Comparison of ENCODE assay signal across 2 cellular contexts in genomic region chr1:154410185-154410827, GRCh38.
TF ChIP-seq lines count a peak whose summit lies in the region.

No MANE protein-coding gene starts in this region.

TF ChIP-seq in GM23338, 12 proteins besides CTCF, POLR2A, EP300 and RAD21:
- TF ChIP-seq ZNF462 (CRISPR knock-in tag; IDR thresholded peaks at IDR 0.05) (no peak), ETS1 (IDR thresholded peaks at IDR 0.05) (no peak), EZH2 (IDR thresholded peaks at IDR 0.05; ENCODE audit: low read depth, unreplicated experiment) (no peak), STAT1 (IDR thresholded peaks at IDR 0.05; ENCODE audit: unreplicated experiment) (no peak), POLR2AphosphoS5 (IDR thresholded peaks at IDR 0.05; ENCODE audit: low read depth) (no peak), EZH2phosphoT487 (IDR thresholded peaks at IDR 0.05; ENCODE audit: unreplicated experiment) (no peak), NANOG (IDR thresholded peaks at IDR 0.05; ENCODE audit: borderline replicate concordance) (no peak), ZNF114 (CRISPR knock-in tag; IDR thresholded peaks at IDR 0.05) (no peak), CREB1 (CRISPR knock-in tag; IDR thresholded peaks at IDR 0.05; ENCODE audit: low read depth) (no peak), JUNB (IDR thresholded peaks at IDR 0.05; ENCODE audit: unreplicated experiment) (no peak), ZNF331 (CRISPR knock-in tag; IDR thresholded peaks at IDR 0.05; ENCODE audit: low read depth) (no peak), REST (IDR thresholded peaks at IDR 0.05; ENCODE audit: unreplicated experiment) (no peak)

TF ChIP-seq in H1, 55 proteins besides CTCF, POLR2A, EP300 and RAD21:
- TF ChIP-seq E2F6 (IDR thresholded peaks at IDR 0.05) (no peak), RXRA (IDR thresholded peaks at IDR 0.05; ENCODE audit: insufficient read depth, low read depth, low read length) (no peak), RNF2 (IDR thresholded peaks at IDR 0.05; ENCODE audit: borderline replicate concordance, low read depth, low read length, missing control alignments, poor library complexity, severe bottlenecking) (no peak), SP4 (IDR thresholded peaks at IDR 0.05; ENCODE audit: low read length) (no peak), KDM1A (IDR thresholded peaks at IDR 0.05; ENCODE audit: borderline replicate concordance, low read length) (no peak), FOSL1 (IDR thresholded peaks at IDR 0.05; ENCODE audit: insufficient read depth, low read depth, low read length) (no peak), BCL11A (IDR thresholded peaks at IDR 0.05; ENCODE audit: low read depth in 2 of 2, low read length in 2 of 2) (no peak), TAF7 (optimal IDR thresholded peaks at IDR 0.05; ENCODE audit: borderline replicate concordance, low read depth, low read length) (no peak), SRF (IDR thresholded peaks at IDR 0.05; ENCODE audit: low read depth, low read length) (no peak), EGR1 (IDR thresholded peaks at IDR 0.05; ENCODE audit: borderline replicate concordance, low read depth, low read length) (no peak), TCF12 (IDR thresholded peaks at IDR 0.05; ENCODE audit: low read depth, low read length) (no peak), YY1 (IDR thresholded peaks at IDR 0.05; ENCODE audit: low read depth, low read length) (no peak), SP2 (IDR thresholded peaks at IDR 0.05; ENCODE audit: low read length) (no peak), SP1 (IDR thresholded peaks at IDR 0.05; ENCODE audit: low read depth, low read length) (no peak), USF2 (IDR thresholded peaks at IDR 0.05; ENCODE audit: low read length) (no peak), KDM5A (IDR thresholded peaks at IDR 0.05; ENCODE audit: low read length) (no peak), CBX5 (IDR thresholded peaks at IDR 0.05; ENCODE audit: low read depth, low read length) (no peak), CREB1 (IDR thresholded peaks at IDR 0.05) (no peak), MAFK (IDR thresholded peaks at IDR 0.05; ENCODE audit: low read depth, low read length) (no peak)
TF ChIP-seq in H1: peak in this region for 0.
